Comparison of ENCODE assay signal across 8 cellular contexts in the genomic region with DNA sequence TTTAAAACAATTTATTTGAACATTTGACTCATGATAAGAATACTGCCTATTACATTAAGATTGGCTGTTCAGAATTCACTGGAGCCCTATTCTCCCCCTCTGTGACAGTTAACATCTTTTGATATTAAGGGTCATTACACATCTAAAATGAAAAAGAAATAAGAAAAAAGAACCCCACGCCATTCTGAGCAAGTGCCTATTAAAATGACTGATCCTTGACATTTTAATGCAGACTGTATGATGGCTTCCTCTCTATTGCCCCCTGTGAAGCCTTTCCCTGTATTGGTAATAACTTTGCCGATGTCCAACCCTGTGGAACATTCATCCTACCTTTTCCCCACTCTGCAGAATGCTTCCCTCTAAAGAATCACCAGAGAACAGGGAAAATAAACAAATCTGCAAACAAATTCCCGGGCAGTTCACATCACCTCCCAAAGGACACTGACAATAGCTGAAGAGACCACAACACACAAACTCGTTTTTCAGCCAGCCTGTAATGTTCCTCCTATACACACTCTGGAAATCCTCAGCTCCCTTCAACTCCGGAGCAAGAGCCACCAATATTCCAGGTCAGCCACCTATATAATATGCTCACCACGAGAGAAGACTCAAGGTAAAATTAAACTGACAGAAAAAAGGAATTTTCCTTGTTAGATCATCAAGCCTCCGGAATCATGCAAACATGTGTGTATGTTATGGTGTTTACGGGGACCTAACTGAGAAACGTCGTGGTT. TPM values are rescaled to one million over a fixed set of nuclear protein-coding genes. Genes with fewer than 3 reads are reported as not detected.
A peak's percentile ranks its signal among the peaks of the same experiment; 100 is the strongest.
DNase-seq lines count a peak whose midpoint lies in the region; ATAC-seq and TF ChIP-seq lines count a peak whose summit lies in the region.
"Had no signal": no experiment of that assay in that cellular context is flagged by ENCODE, and none has a peak within 500 bp of the region (broad histone marks: within the 10 kb centered on the region; RNA-seq: fewer than 3 reads in every experiment).

No MANE protein-coding gene starts in this region.

- H3K4me1 ChIP-seq in Karpas-422 (ENCODE audit: low read length) (peaks cover 64% of the 10 kb centered on the region), osteoblast (ENCODE audit: insufficient read depth, low read length) (peaks cover 17% of the 10 kb centered on the region)

- H2AFZ ChIP-seq in Karpas-422 (ENCODE audit: low read length) (no peak overlapping the region), osteoblast (ENCODE audit: low read length) (no peak overlapping the region)

- TF ChIP-seq CTCF in choroid plexus epithelial cell (conservative IDR thresholded peaks at IDR 0.05; ENCODE audit: low read depth, low read length) = no peak
- TF ChIP-seq CTCF in osteoblast (IDR thresholded peaks at IDR 0.05; ENCODE audit: extremely low read depth, low read depth, low read length) = no peak
- no peak for TF ChIP-seq CTCF in GM20000 (IDR thresholded peaks at IDR 0.05; ENCODE audit: extremely low read depth, missing control alignments)

- no peak for ATAC-seq in GM19455 (IDR thresholded peaks at IDR 0.05; ENCODE audit: unreplicated experiment)

- 0 out of 2 replicates have a peak, but pooled peaks cover 6% of the 10 kb centered on the region for H3K27me3 ChIP-seq in Karpas-422 (ENCODE audit: low read length)
- no peaks in the 10 kb centered on the region for H3K27me3 ChIP-seq in osteoblast (ENCODE audit: insufficient read depth, low read length)

- H3K27ac ChIP-seq in Karpas-422 (ENCODE audit: low read length) (no peak overlapping the region), osteoblast (ENCODE audit: low read depth, low read length) (no peak overlapping the region)

- no peaks in the 10 kb centered on the region for H3K9me2 ChIP-seq in Karpas-422 (replicated peaks; ENCODE audit: insufficient read depth, low read length)

- no peaks in the 10 kb centered on the region for H3K9me3 ChIP-seq in Karpas-422 (ENCODE audit: low read length)
- H3K9me3 ChIP-seq in osteoblast (ENCODE audit: low read depth, low read length) = no peaks in the 10 kb centered on the region

- H4K20me1 ChIP-seq in Karpas-422 (ENCODE audit: insufficient read depth, low read depth, low read length) (peaks cover 52% of the 10 kb centered on the region), osteoblast (ENCODE audit: insufficient read depth, low read length) (peaks cover 55% of the 10 kb centered on the region)

- H3K79me2 ChIP-seq in Karpas-422 (ENCODE audit: low read length) = peaks cover 53% of the 10 kb centered on the region
- H3K79me2 ChIP-seq in osteoblast (ENCODE audit: insufficient read depth, low read length) = peaks cover 63% of the 10 kb centered on the region

- H3K9ac ChIP-seq in Karpas-422 (ENCODE audit: low read length) = peak overlapping the region; percentile 84

- H3K36me3 ChIP-seq in Karpas-422 (ENCODE audit: insufficient read depth, low read length) = 0 out of 2 replicates have a peak, but pooled peaks cover 2% of the 10 kb centered on the region
- peaks cover 6% of the 10 kb centered on the region for H3K36me3 ChIP-seq in osteoblast (ENCODE audit: insufficient read depth, low read length)

- no peak for DNase-seq in Karpas-422
- no peak for DNase-seq in choroid plexus epithelial cell (ENCODE audit: low read depth)
- peak; percentile 49 for DNase-seq in osteoblast (ENCODE audit: insufficient read length, low spot score, missing footprints)
- DNase-seq in NCI-H187 treated with DMSO at 0.1 percent for 48 hours (lab: John Stamatoyannopoulos, UW) = no peak
- no peak for DNase-seq in GM20000 (ENCODE audit: low spot score)

- H3K4me3 ChIP-seq in GM08714 (ENCODE audit: low read length) (peak overlapping the region; percentile 77), Karpas-422 (ENCODE audit: low read length) (peak overlapping the region; percentile 81), choroid plexus epithelial cell (ENCODE audit: low read depth, low read length) (peak overlapping the region; percentile 80), osteoblast (ENCODE audit: insufficient read depth, low read length) (peak overlapping the region; percentile 76)

- H3K4me2 ChIP-seq in Karpas-422 (ENCODE audit: low read depth, low read length, poor library complexity, severe bottlenecking) = peak overlapping the region; percentile 92
- peak overlapping the region; percentile 88 for H3K4me2 ChIP-seq in osteoblast (ENCODE audit: insufficient read depth, low read length)

RNA-seq across cellular contexts. Expression of gene NIN, which starts 2.1 kb away (rescaled TPM):
- 59.4 and 85.6 TPM in 2 replicates for total RNA-seq in Karpas-422 (2014; rRNA removed; shearing (Covaris generic); ENCODE audit: low replicate concordance)
- 40.2 and 42.4 TPM in 2 replicates for total RNA-seq in osteoblast

RNA-seq across cellular contexts. Expression of gene ABHD12B, which starts 42.9 kb away (rescaled TPM):
- not detected in 2 replicates for total RNA-seq in Karpas-422 (2014; rRNA removed; shearing (Covaris generic); ENCODE audit: low replicate concordance)
- total RNA-seq in osteoblast = not detected in 2 replicates
- total RNA-seq: kidney epithelial cell had no signal
